ENCODE assay signal across 22 cellular contexts in the genomic region with DNA sequence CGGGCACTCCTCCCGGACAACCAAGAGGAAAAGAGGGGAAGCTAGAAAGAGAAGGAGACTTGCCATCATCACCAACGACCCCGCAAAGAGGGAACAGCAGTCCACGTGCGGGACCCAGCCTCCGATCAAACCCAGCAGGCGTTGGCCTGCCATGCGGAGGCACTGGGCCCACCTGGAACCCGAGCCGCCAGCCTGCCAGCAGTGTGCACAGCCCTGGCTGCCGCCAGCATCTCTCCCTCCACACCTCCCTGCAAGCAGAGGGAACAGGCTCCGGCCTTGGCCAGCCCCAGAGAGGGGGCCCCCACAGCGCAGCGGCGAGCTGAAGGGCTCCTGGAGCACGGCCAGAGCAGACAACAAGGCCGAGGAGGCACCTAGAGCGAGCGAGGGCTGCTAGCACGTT.
DNase-seq lines count a peak whose midpoint lies in the region; ATAC-seq and TF ChIP-seq lines count a peak whose summit lies in the region.
"Had no signal": no experiment of that assay in that cellular context is flagged by ENCODE, and none has a peak within 500 bp of the region (broad histone marks: within the 10 kb centered on the region; RNA-seq: fewer than 3 reads in every experiment).

No MANE protein-coding gene starts in this region.

- H3K4me2 ChIP-seq in PC-9 (no peak overlapping the region), neuronal stem cell (ENCODE audit: insufficient read depth, low read length, poor library complexity, severe bottlenecking) (no peak overlapping the region)
- H3K4me2 ChIP-seq: A549; BLaER1 treated with 17β-estradiol and CSF1 and Interleukin-3, amounts not matched to agents 10 nM and 100 nM had no signal

- peak; percentile 26 for DNase-seq in left ventricle myocardium superior
- DNase-seq in heart left ventricle, result no peak
- no peak for DNase-seq in PC-9
- DNase-seq in neuronal stem cell (ENCODE audit: low spot score), result no peak
- peak; percentile 16 for DNase-seq in testis
- DNase-seq in natural killer cell treated with Interleukin-12 subunit alpha and Interleukin-12 subunit beta and Interleukin-15 and Interleukin-18, amount 100 ng/mL, for 72 hours (ENCODE audit: low spot score), result no peak
- DNase-seq in mesenteric fat pad (ENCODE audit: low spot score), result no peak
- DNase-seq: 8988T; ACHN; AML-193; BE2C; Calu3; CD4-positive, alpha-beta T cell; CD8-positive, alpha-beta memory T cell; DMS53; DMS79 treated with DMSO at 0.1 percent for 48 hours; GF-D8; H9 had no signal

- intact Hi-C loops in left ventricle myocardium superior (cut with micrococcal nuclease) (no loop called here), heart left ventricle (cut with DNase I) (no loop called here), PC-9 (cut with micrococcal nuclease; ENCODE audit: unreplicated experiment) (no loop called here), testis (cut with DNase I; ENCODE audit: low total_unique reads) (no loop called here)

- H2AFZ ChIP-seq in PC-9, result 0 out of 2 replicates have a peak overlapping the region, but pooled peaks have one; percentile 55
- peak overlapping the region; percentile 61 for H2AFZ ChIP-seq in neuronal stem cell (ENCODE audit: low read length)

- H3K27ac Mint-ChIP-seq in natural killer cell treated with Interleukin-12 subunit alpha and Interleukin-12 subunit beta and Interleukin-15 and Interleukin-18, amount 100 ng/mL, for 72 hours, result no peak overlapping the region
- H3K27ac Mint-ChIP-seq: CD14-positive monocyte; CD4-positive, alpha-beta T cell; CD8-positive, alpha-beta memory T cell; H9 had no signal

- H3K4ac ChIP-seq in neuronal stem cell (ENCODE audit: low read length), result no peak overlapping the region

- H2BK5ac ChIP-seq in neuronal stem cell (ENCODE audit: low read length), result no peak overlapping the region

- H3K27ac ChIP-seq in heart left ventricle (no peak overlapping the region), PC-9 (no peak overlapping the region), neuronal stem cell (replicated peaks; ENCODE audit: low read length) (no peak overlapping the region), testis (no peak overlapping the region)
- H3K27ac ChIP-seq: A549; BLaER1 treated with 17β-estradiol and CSF1 and Interleukin-3, amounts not matched to agents 10 nM and 100 nM had no signal

- H3K4me3 Mint-ChIP-seq in natural killer cell treated with Interleukin-12 subunit alpha and Interleukin-12 subunit beta and Interleukin-15 and Interleukin-18, amount 100 ng/mL, for 72 hours, result no peak overlapping the region
- H3K4me3 Mint-ChIP-seq: CD14-positive monocyte; CD4-positive, alpha-beta T cell; CD8-positive, alpha-beta memory T cell; H9 had no signal

- WGBS in heart left ventricle, 4 donors, result 86 to 96% (median 91%) methylated on average over 13 to 21 of the region's 21 CpGs
- no CpG with 5 or more reads among the region's 21 CpGs for WGBS in neuronal stem cell (ENCODE audit: extremely low coverage in 2 of 2, insufficient read length in 2 of 2, insufficient replicate concordance in 1 of 2), 2 donors
- 64 to 80% methylated on average over 3 to 21 of the region's 21 CpGs for WGBS in testis, 2 donors

- H3K14ac ChIP-seq in neuronal stem cell (ENCODE audit: low read length), result no peak overlapping the region

- H3F3A ChIP-seq in PC-9 (ENCODE audit: insufficient read depth, low read depth), result no peaks in the 10 kb centered on the region

- no peaks in the 10 kb centered on the region for H4K20me1 ChIP-seq in PC-9 (ENCODE audit: insufficient read depth)
- H4K20me1 ChIP-seq: BLaER1 treated with 17β-estradiol and CSF1 and Interleukin-3, amounts not matched to agents 10 nM and 100 nM had no signal

- no TSS peak for BruUV-seq in PC-9 (replicated peaks; lab: Mats Ljungman, UMichigan)

- H3K9me3 ChIP-seq in heart left ventricle, result no peaks in the 10 kb centered on the region
- no peaks in the 10 kb centered on the region for H3K9me3 ChIP-seq in PC-9 (ENCODE audit: insufficient read depth, low read depth)
- peaks cover 0 to 1% of the 10 kb centered on the region in 2 donors for H3K9me3 ChIP-seq in neuronal stem cell (replicated peaks in 1 of 2; ENCODE audit: control insufficient read depth in 2 of 2, insufficient read depth in 1 of 2, low read depth in 1 of 2, low read length in 2 of 2)
- H3K9me3 ChIP-seq in testis, result no peaks in the 10 kb centered on the region
- H3K9me3 ChIP-seq: A549, BE2C had no signal

- no peaks in the 10 kb centered on the region for H3K36me3 Mint-ChIP-seq in natural killer cell treated with Interleukin-12 subunit alpha and Interleukin-12 subunit beta and Interleukin-15 and Interleukin-18, amount 100 ng/mL, for 72 hours
- H3K36me3 Mint-ChIP-seq: CD14-positive monocyte; CD8-positive, alpha-beta memory T cell had no signal

- no peaks in the 10 kb centered on the region for H3K79me1 ChIP-seq in neuronal stem cell (ENCODE audit: low read depth, low read length)

- peaks cover 5% of the 10 kb centered on the region for H3K9me3 Mint-ChIP-seq in natural killer cell treated with Interleukin-12 subunit alpha and Interleukin-12 subunit beta and Interleukin-15 and Interleukin-18, amount 100 ng/mL, for 72 hours
- H3K9me3 Mint-ChIP-seq: CD4-positive, alpha-beta T cell; CD8-positive, alpha-beta memory T cell; H9 had no signal

- no peak overlapping the region for H3K9ac ChIP-seq in neuronal stem cell (ENCODE audit: low read depth, low read length, poor library complexity)
- H3K9ac ChIP-seq: BLaER1 treated with 17β-estradiol and CSF1 and Interleukin-3, amounts not matched to agents 10 nM and 100 nM had no signal

- no peaks in the 10 kb centered on the region for H3K36me3 ChIP-seq in heart left ventricle
- H3K36me3 ChIP-seq in PC-9 (ENCODE audit: low read depth), result no peaks in the 10 kb centered on the region
- no peaks in the 10 kb centered on the region for H3K36me3 ChIP-seq in neuronal stem cell (replicated peaks in 1 of 2; ENCODE audit: control insufficient read depth in 2 of 2, insufficient read depth in 2 of 2, low read length in 2 of 2)
- H3K36me3 ChIP-seq in testis (ENCODE audit: low read depth, missing control alignments), result no peaks in the 10 kb centered on the region
- H3K36me3 ChIP-seq: BE2C; BLaER1 treated with 17β-estradiol and CSF1 and Interleukin-3, amounts not matched to agents 10 nM and 100 nM had no signal

- no peak overlapping the region for H2BK120ac ChIP-seq in neuronal stem cell (ENCODE audit: low read depth, low read length)

- ATAC-seq in left ventricle myocardium superior (no peak), heart left ventricle (no peak)
- ATAC-seq in natural killer cell treated with Interleukin-12 subunit alpha and Interleukin-12 subunit beta and Interleukin-15 and Interleukin-18, amount 100 ng/mL, for 72 hours, result no peak
- ATAC-seq: A549, HCT116 had no signal

- H3K27me3 ChIP-seq in heart left ventricle (no peaks in the 10 kb centered on the region), PC-9 (ENCODE audit: insufficient read depth, low read depth) (no peaks in the 10 kb centered on the region), neuronal stem cell (ENCODE audit: control insufficient read depth in 3 of 3, insufficient read depth in 3 of 3, low read depth in 1 of 3, low read length in 3 of 3) (no peaks in the 10 kb centered on the region), testis (no peaks in the 10 kb centered on the region)
- H3K27me3 ChIP-seq: BE2C; BLaER1 treated with 17β-estradiol and CSF1 and Interleukin-3, amounts not matched to agents 10 nM and 100 nM had no signal

- peak overlapping the region; percentile 38 for H3K18ac ChIP-seq in neuronal stem cell (ENCODE audit: low read length)

- H4K8ac ChIP-seq in neuronal stem cell (ENCODE audit: low read depth, low read length), result no peak overlapping the region

- H3K23ac ChIP-seq in neuronal stem cell (ENCODE audit: low read depth, low read length, poor library complexity), result no peak overlapping the region

- H3K9me2 ChIP-seq in PC-9 (ENCODE audit: insufficient read depth), result no peaks in the 10 kb centered on the region

- CTCF ChIA-PET in PC-9 (lab: Charles Lee), result no interaction called here

- TF ChIP-seq CTCF in heart left ventricle (IDR thresholded peaks at IDR 0.05) (no peak), PC-9 (conservative IDR thresholded peaks at IDR 0.05) (no peak), testis (IDR thresholded peaks at IDR 0.05) (no peak)

- H4K91ac ChIP-seq in neuronal stem cell (ENCODE audit: low read depth, low read length, poor library complexity), result no peak overlapping the region

- TF ChIP-seq POLR2A in heart left ventricle (IDR thresholded peaks at IDR 0.05) (no peak), testis (IDR thresholded peaks at IDR 0.05) (no peak)

- no peaks in the 10 kb centered on the region for H3K79me2 ChIP-seq in PC-9 (ENCODE audit: low read depth)

- no peaks in the 10 kb centered on the region for H3K4me1 ChIP-seq in heart left ventricle
- H3K4me1 ChIP-seq in PC-9 (replicated peaks; ENCODE audit: insufficient read depth), result no peaks in the 10 kb centered on the region
- no peaks in the 10 kb centered on the region for H3K4me1 ChIP-seq in neuronal stem cell (ENCODE audit: control insufficient read depth in 2 of 2, insufficient read depth in 1 of 2, low read depth in 1 of 2, low read length in 2 of 2)
- no peaks in the 10 kb centered on the region for H3K4me1 ChIP-seq in testis
- H3K4me1 ChIP-seq: A549; BE2C; BLaER1 treated with 17β-estradiol and CSF1 and Interleukin-3, amounts not matched to agents 10 nM and 100 nM had no signal

- POLR2A ChIA-PET in PC-9 (lab: Charles Lee; ENCODE audit: unreplicated experiment), result no interaction called here

- H3K4me3 ChIP-seq in heart left ventricle (no peak overlapping the region), PC-9 (no peak overlapping the region), neuronal stem cell (ENCODE audit: low read length in 2 of 2) (peak overlapping the region in 1 of 2 donors; percentile 28), testis (peak overlapping the region; percentile 31 to 50)
- H3K4me3 ChIP-seq: A549; BLaER1 treated with 17β-estradiol and CSF1 and Interleukin-3, amounts not matched to agents 10 nM and 100 nM had no signal

- peak overlapping the region; percentile 79 for H2BK15ac ChIP-seq in neuronal stem cell (ENCODE audit: low read length)

- H2AK5ac ChIP-seq in neuronal stem cell (ENCODE audit: low read depth, low read length), result no peak overlapping the region

- no peaks in the 10 kb centered on the region for H3K4me1 Mint-ChIP-seq in natural killer cell treated with Interleukin-12 subunit alpha and Interleukin-12 subunit beta and Interleukin-15 and Interleukin-18, amount 100 ng/mL, for 72 hours (ENCODE audit: low read depth in 2 of 2)
- H3K4me1 Mint-ChIP-seq: CD14-positive monocyte; CD8-positive, alpha-beta memory T cell; H9 had no signal

- H2BK12ac ChIP-seq in neuronal stem cell (ENCODE audit: low read length), result peak overlapping the region; percentile 73

- no peaks in the 10 kb centered on the region for H3K27me3 Mint-ChIP-seq in natural killer cell treated with Interleukin-12 subunit alpha and Interleukin-12 subunit beta and Interleukin-15 and Interleukin-18, amount 100 ng/mL, for 72 hours

Comparison
In these comparisons a context has a peak if more than half of its experiments do, and no peak if none do; other contexts are left out.
1. DNase-seq: peak in left ventricle myocardium superior (single experiment) and testis (single experiment); none in heart left ventricle (0 of 5), PC-9 (0 of 2), neuronal stem cell (single experiment), natural killer cell treated with Interleukin-12 subunit alpha and Interleukin-12 subunit beta and Interleukin-15 and Interleukin-18, amount 100 ng/mL, for 72 hours (single experiment) and mesenteric fat pad (single experiment).
2. H3K4me3 ChIP-seq: peak in testis (2 of 2); none in heart left ventricle (0 of 12) and PC-9 (single experiment).